In the genomic region with DNA sequence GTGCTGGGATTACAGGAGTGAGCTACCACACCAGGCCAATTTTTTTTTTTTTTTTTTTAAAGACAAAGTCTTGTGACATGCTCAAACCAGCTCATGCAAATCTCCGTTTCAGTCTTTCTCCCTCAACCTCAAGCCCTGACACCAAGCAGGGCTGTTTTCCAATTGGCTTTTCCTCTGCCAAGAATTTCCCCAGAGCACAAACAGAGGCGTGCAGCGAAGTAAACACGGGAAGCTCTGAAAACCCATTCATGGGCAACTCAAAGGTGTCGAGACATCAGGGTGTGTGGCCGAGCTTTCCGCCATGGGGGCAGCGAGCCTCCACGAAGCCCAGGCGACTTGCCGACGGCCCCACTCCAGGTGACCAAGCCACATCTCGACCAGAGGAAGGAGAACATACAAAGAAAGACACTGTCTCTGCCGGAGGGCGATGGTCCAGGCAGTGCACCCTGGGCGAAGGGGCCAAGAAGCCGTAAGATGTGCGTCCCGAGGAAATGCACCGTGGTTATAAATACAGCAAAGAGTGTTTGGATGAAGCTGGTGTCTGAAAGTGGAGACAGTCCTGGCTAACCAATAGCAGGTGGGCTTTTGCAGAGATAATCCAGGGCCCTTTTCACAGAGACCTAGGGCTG, we compare ENCODE assay signal across 1 cellular context.
TF ChIP-seq lines count a peak whose summit lies in the region.

No MANE protein-coding gene starts in this region.

TF ChIP-seq in HepG2, 621 proteins besides CTCF, POLR2A, EP300 and RAD21 (continued from another document and continues in another):
- TF ChIP-seq, protein P1, sequence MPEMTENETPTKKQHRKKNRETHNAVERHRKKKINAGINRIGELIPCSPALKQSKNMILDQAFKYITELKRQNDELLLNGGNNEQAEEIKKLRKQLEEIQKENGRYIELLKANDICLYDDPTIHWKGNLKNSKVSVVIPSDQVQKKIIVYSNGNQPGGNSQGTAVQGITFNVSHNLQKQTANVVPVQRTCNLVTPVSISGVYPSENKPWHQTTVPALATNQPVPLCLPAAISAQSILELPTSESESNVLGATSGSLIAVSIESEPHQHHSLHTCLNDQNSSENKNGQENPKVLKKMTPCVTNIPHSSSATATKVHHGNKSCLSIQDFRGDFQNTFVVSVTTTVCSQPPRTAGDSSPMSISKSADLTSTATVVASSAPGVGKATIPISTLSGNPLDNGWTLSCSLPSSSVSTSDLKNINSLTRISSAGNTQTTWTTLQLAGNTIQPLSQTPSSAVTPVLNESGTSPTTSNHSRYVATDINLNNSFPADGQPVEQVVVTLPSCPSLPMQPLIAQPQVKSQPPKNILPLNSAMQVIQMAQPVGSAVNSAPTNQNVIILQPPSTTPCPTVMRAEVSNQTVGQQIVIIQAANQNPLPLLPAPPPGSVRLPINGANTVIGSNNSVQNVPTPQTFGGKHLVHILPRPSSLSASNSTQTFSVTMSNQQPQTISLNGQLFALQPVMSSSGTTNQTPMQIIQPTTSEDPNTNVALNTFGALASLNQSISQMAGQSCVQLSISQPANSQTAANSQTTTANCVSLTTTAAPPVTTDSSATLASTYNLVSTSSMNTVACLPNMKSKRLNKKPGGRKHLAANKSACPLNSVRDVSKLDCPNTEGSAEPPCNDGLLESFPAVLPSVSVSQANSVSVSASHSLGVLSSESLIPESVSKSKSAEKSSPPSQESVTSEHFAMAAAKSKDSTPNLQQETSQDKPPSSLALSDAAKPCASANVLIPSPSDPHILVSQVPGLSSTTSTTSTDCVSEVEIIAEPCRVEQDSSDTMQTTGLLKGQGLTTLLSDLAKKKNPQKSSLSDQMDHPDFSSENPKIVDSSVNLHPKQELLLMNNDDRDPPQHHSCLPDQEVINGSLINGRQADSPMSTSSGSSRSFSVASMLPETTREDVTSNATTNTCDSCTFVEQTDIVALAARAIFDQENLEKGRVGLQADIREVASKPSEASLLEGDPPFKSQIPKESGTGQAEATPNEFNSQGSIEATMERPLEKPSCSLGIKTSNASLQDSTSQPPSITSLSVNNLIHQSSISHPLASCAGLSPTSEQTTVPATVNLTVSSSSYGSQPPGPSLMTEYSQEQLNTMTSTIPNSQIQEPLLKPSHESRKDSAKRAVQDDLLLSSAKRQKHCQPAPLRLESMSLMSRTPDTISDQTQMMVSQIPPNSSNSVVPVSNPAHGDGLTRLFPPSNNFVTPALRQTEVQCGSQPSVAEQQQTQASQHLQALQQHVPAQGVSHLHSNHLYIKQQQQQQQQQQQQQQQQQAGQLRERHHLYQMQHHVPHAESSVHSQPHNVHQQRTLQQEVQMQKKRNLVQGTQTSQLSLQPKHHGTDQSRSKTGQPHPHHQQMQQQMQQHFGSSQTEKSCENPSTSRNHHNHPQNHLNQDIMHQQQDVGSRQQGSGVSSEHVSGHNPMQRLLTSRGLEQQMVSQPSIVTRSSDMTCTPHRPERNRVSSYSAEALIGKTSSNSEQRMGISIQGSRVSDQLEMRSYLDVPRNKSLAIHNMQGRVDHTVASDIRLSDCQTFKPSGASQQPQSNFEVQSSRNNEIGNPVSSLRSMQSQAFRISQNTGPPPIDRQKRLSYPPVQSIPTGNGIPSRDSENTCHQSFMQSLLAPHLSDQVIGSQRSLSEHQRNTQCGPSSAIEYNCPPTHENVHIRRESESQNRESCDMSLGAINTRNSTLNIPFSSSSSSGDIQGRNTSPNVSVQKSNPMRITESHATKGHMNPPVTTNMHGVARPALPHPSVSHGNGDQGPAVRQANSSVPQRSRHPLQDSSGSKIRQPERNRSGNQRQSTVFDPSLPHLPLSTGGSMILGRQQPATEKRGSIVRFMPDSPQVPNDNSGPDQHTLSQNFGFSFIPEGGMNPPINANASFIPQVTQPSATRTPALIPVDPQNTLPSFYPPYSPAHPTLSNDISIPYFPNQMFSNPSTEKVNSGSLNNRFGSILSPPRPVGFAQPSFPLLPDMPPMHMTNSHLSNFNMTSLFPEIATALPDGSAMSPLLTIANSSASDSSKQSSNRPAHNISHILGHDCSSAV (CRISPR knock-in tag; IDR thresholded peaks at IDR 0.05; ENCODE audit: borderline replicate concordance) = no peak
- no peak for TF ChIP-seq SOX6 (IDR thresholded peaks at IDR 0.05)
- TF ChIP-seq SOX6 (CRISPR knock-in tag; IDR thresholded peaks at IDR 0.05) = peak; percentile 35; the same call in 1 of the 2 replicates
- TF ChIP-seq ZNF674 (CRISPR knock-in tag; IDR thresholded peaks at IDR 0.05; ENCODE audit: low read depth) = no peak
- TF ChIP-seq ZNF83 (CRISPR knock-in tag; IDR thresholded peaks at IDR 0.05; ENCODE audit: borderline replicate concordance) = no peak
- no peak for TF ChIP-seq NFYC (CRISPR knock-in tag; IDR thresholded peaks at IDR 0.05)
- no peak for TF ChIP-seq SMARCE1 (IDR thresholded peaks at IDR 0.05; ENCODE audit: borderline replicate concordance)
- TF ChIP-seq, protein P2, sequence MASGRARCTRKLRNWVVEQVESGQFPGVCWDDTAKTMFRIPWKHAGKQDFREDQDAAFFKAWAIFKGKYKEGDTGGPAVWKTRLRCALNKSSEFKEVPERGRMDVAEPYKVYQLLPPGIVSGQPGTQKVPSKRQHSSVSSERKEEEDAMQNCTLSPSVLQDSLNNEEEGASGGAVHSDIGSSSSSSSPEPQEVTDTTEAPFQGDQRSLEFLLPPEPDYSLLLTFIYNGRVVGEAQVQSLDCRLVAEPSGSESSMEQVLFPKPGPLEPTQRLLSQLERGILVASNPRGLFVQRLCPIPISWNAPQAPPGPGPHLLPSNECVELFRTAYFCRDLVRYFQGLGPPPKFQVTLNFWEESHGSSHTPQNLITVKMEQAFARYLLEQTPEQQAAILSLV (CRISPR knock-in tag; IDR thresholded peaks at IDR 0.05; ENCODE audit: borderline replicate concordance) = no peak
- TF ChIP-seq TBX2 (CRISPR knock-in tag; IDR thresholded peaks at IDR 0.05; ENCODE audit: borderline replicate concordance) = peak; percentile 84; the same call in 1 of the 2 replicates
- no peak for TF ChIP-seq ZEB1 (IDR thresholded peaks at IDR 0.05; ENCODE audit: insufficient replicate concordance, low read depth)
- TF ChIP-seq KLF6 (CRISPR knock-in tag; IDR thresholded peaks at IDR 0.05) = no peak
- TF ChIP-seq FOSL2 (CRISPR knock-in tag; IDR thresholded peaks at IDR 0.05) = peak; percentile 16; the same call in 1 of the 2 replicates
- TF ChIP-seq, protein P3, sequence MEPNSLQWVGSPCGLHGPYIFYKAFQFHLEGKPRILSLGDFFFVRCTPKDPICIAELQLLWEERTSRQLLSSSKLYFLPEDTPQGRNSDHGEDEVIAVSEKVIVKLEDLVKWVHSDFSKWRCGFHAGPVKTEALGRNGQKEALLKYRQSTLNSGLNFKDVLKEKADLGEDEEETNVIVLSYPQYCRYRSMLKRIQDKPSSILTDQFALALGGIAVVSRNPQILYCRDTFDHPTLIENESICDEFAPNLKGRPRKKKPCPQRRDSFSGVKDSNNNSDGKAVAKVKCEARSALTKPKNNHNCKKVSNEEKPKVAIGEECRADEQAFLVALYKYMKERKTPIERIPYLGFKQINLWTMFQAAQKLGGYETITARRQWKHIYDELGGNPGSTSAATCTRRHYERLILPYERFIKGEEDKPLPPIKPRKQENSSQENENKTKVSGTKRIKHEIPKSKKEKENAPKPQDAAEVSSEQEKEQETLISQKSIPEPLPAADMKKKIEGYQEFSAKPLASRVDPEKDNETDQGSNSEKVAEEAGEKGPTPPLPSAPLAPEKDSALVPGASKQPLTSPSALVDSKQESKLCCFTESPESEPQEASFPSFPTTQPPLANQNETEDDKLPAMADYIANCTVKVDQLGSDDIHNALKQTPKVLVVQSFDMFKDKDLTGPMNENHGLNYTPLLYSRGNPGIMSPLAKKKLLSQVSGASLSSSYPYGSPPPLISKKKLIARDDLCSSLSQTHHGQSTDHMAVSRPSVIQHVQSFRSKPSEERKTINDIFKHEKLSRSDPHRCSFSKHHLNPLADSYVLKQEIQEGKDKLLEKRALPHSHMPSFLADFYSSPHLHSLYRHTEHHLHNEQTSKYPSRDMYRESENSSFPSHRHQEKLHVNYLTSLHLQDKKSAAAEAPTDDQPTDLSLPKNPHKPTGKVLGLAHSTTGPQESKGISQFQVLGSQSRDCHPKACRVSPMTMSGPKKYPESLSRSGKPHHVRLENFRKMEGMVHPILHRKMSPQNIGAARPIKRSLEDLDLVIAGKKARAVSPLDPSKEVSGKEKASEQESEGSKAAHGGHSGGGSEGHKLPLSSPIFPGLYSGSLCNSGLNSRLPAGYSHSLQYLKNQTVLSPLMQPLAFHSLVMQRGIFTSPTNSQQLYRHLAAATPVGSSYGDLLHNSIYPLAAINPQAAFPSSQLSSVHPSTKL (CRISPR knock-in tag; IDR thresholded peaks at IDR 0.05) = peak; percentile 35; the same call in 1 of the 2 replicates
- TF ChIP-seq ZNF777 (CRISPR knock-in tag; IDR thresholded peaks at IDR 0.05) = no peak
- TF ChIP-seq, protein P4, sequence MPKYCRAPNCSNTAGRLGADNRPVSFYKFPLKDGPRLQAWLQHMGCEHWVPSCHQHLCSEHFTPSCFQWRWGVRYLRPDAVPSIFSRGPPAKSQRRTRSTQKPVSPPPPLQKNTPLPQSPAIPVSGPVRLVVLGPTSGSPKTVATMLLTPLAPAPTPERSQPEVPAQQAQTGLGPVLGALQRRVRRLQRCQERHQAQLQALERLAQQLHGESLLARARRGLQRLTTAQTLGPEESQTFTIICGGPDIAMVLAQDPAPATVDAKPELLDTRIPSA (CRISPR knock-in tag; IDR thresholded peaks at IDR 0.05; ENCODE audit: borderline replicate concordance) = no peak
- TF ChIP-seq, protein P5, sequence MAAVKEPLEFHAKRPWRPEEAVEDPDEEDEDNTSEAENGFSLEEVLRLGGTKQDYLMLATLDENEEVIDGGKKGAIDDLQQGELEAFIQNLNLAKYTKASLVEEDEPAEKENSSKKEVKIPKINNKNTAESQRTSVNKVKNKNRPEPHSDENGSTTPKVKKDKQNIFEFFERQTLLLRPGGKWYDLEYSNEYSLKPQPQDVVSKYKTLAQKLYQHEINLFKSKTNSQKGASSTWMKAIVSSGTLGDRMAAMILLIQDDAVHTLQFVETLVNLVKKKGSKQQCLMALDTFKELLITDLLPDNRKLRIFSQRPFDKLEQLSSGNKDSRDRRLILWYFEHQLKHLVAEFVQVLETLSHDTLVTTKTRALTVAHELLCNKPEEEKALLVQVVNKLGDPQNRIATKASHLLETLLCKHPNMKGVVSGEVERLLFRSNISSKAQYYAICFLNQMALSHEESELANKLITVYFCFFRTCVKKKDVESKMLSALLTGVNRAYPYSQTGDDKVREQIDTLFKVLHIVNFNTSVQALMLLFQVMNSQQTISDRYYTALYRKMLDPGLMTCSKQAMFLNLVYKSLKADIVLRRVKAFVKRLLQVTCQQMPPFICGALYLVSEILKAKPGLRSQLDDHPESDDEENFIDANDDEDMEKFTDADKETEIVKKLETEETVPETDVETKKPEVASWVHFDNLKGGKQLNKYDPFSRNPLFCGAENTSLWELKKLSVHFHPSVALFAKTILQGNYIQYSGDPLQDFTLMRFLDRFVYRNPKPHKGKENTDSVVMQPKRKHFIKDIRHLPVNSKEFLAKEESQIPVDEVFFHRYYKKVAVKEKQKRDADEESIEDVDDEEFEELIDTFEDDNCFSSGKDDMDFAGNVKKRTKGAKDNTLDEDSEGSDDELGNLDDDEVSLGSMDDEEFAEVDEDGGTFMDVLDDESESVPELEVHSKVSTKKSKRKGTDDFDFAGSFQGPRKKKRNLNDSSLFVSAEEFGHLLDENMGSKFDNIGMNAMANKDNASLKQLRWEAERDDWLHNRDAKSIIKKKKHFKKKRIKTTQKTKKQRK (IDR thresholded peaks at IDR 0.05; ENCODE audit: low read length) = no peak
- TF ChIP-seq, protein P6, sequence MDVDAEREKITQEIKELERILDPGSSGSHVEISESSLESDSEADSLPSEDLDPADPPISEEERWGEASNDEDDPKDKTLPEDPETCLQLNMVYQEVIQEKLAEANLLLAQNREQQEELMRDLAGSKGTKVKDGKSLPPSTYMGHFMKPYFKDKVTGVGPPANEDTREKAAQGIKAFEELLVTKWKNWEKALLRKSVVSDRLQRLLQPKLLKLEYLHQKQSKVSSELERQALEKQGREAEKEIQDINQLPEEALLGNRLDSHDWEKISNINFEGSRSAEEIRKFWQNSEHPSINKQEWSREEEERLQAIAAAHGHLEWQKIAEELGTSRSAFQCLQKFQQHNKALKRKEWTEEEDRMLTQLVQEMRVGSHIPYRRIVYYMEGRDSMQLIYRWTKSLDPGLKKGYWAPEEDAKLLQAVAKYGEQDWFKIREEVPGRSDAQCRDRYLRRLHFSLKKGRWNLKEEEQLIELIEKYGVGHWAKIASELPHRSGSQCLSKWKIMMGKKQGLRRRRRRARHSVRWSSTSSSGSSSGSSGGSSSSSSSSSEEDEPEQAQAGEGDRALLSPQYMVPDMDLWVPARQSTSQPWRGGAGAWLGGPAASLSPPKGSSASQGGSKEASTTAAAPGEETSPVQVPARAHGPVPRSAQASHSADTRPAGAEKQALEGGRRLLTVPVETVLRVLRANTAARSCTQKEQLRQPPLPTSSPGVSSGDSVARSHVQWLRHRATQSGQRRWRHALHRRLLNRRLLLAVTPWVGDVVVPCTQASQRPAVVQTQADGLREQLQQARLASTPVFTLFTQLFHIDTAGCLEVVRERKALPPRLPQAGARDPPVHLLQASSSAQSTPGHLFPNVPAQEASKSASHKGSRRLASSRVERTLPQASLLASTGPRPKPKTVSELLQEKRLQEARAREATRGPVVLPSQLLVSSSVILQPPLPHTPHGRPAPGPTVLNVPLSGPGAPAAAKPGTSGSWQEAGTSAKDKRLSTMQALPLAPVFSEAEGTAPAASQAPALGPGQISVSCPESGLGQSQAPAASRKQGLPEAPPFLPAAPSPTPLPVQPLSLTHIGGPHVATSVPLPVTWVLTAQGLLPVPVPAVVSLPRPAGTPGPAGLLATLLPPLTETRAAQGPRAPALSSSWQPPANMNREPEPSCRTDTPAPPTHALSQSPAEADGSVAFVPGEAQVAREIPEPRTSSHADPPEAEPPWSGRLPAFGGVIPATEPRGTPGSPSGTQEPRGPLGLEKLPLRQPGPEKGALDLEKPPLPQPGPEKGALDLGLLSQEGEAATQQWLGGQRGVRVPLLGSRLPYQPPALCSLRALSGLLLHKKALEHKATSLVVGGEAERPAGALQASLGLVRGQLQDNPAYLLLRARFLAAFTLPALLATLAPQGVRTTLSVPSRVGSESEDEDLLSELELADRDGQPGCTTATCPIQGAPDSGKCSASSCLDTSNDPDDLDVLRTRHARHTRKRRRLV (CRISPR knock-in tag; IDR thresholded peaks at IDR 0.05) = no peak
- no peak for TF ChIP-seq NRL (CRISPR knock-in tag; IDR thresholded peaks at IDR 0.05; ENCODE audit: borderline replicate concordance)
- no peak for TF ChIP-seq ZNF564 (CRISPR knock-in tag; IDR thresholded peaks at IDR 0.05)
- 0 out of 2 replicates have a peak, but pooled peaks have one; percentile 58 for TF ChIP-seq ZNF441 (CRISPR knock-in tag; IDR thresholded peaks at IDR 0.05; ENCODE audit: borderline replicate concordance)
- TF ChIP-seq HNRNPLL (IDR thresholded peaks at IDR 0.05; ENCODE audit: low read depth, low read length, poor library complexity, severe bottlenecking) = no peak
